In the genomic region with DNA sequence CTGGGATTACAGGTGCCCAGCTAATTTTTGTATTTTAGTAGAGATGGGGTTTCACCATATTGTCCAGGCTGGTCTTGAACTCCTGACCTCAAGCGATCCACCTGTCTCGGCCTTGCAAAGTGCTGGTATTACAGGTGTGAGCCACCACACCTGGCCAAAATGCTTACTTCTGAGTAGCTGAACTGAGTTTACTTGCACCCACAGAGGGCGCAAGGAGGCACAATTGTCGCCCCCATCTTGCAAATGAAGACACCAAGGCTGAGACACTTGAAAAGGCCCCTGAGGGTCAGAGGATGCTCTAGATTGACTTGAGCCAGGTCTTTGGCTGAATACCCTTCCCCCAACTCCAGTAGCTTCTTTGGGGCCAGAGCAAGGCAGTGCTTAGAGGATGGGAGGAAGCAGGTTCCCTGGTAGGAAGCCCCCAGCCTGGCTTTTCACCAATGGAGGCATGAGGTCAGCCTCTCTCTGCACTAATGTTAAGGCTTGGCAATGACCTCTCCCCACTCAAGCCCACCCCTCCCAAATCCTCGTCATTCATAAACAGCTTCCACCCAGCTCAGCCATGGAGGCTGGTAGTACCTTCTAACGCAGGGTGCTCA, we compare ENCODE assay signal across 26 cellular contexts. TPM values are rescaled to one million over a fixed set of nuclear protein-coding genes. Genes with fewer than 3 reads are reported as not detected.
"Had no signal": no experiment of that assay in that cellular context is flagged by ENCODE, and none has a peak within 500 bp of the region (broad histone marks: within the 10 kb centered on the region; RNA-seq: fewer than 3 reads in every experiment).

No MANE protein-coding gene starts in this region.

- H3K4me2 ChIP-seq: neural progenitor cell had no signal

- H2AFZ ChIP-seq: neural progenitor cell had no signal

- H3K36me3 ChIP-seq: heart left ventricle, left ventricle myocardium inferior, lower lobe of right lung, neural progenitor cell, pancreas, thyroid gland, upper lobe of left lung, uterus had no signal

- FAIRE-seq: endometrium, frontal cortex, kidney, pancreas, small intestine had no signal

- H3K4me1 ChIP-seq: uterus had no signal

- H3K27me3 ChIP-seq: dorsolateral prefrontal cortex, thyroid gland, uterus had no signal

- H3K9me3 ChIP-seq: heart left ventricle, left ventricle myocardium inferior, lower lobe of right lung, pancreas, thyroid gland, upper lobe of left lung, uterus had no signal

- H3K4me3 ChIP-seq: dorsolateral prefrontal cortex, heart left ventricle, left ventricle myocardium inferior, lower lobe of right lung, neural progenitor cell, pancreas, thyroid gland, upper lobe of left lung, uterus had no signal

- H3K27ac ChIP-seq: heart left ventricle, left ventricle myocardium inferior, lower lobe of right lung, neural progenitor cell, pancreas, thyroid gland, upper lobe of left lung, uterus had no signal

- DNase-seq: cortex of kidney; effector CD8-positive, alpha-beta T cell; hypothalamus; kidney; left cardiac atrium; left ventricle myocardium inferior; lower lobe of right lung; midbrain; nucleus accumbens; small intestine; stimulated activated CD4-positive, alpha-beta T cell treated with anti-CD3 and anti-CD28 coated beads, Interleukin-2, amount 100 ng/mL, for 48 hours; stimulated activated naive CD4-positive, alpha-beta T cell treated with Interleukin-2 at 50 U/mL for 16 hours; thyroid gland; uterus had no signal

RNA-seq across cellular contexts. Expression of a gene that starts 14.5 kb away (rescaled TPM):
- total RNA-seq: fibroblast of lung had no signal

RNA-seq across cellular contexts. Expression of a gene that starts 34.1 kb away (rescaled TPM):
- total RNA-seq: esophagus mucosa; fibroblast of lung; frontal cortex; glomerular endothelial cell; heart left ventricle; left ventricle myocardium inferior; lower lobe of right lung; natural killer cell treated with Interleukin-12 subunit alpha and Interleukin-12 subunit beta and Interleukin-15 and Interleukin-18, amount 100 ng/mL, for 72 hours; right cardiac atrium; thyroid gland; uterus had no signal
- polyA plus RNA-seq: fibroblast of lung had no signal
